2 cellular contexts compared by ENCODE assay signal in the genomic region with DNA sequence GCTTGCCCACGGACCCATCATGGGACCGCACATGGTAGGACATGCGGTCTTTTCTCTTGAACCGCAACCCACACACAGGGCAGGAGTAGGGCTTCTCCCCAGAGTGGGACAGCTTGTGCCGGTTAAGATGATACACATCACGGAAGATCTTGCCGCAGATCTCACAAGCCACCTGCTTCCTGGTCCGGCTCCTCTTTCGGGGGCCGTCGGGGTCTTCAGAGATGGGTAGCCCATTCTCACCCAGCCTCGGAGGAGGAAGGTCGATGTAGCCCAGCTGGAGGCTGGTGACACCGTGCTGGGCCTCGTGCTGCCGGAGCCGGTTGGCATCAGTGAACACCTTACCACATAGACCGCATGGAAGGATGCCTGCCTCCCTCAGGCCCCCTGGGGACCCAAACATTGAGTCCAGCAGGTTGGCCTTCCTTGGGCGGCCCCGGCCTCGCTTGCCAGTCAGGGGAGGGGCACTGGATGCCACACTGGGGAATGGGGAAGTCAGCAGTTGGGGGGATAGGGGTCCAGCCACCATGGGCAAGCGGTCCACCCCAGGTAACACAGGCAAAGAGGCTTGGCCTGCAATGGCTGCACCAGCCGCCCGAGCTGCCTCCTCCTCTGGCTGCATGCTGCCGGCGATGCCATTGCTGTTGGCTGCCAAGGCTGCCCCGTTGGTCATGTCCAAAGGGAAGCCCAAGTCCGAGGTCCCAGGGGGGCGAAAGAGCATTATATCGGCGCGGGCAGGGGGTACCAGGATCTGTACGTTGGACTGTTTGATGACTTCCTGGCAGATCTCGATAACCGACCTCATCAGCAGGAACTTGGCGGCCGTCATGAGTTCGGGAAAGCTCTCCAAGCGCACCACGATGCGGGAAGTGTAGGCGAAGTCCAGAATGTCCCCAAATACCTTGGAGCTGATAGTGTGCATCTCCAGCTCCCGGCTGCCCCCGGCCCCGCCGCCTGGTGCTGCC.
TF ChIP-seq lines count a peak whose summit lies in the region.

No MANE protein-coding gene starts in this region.

TF ChIP-seq in SK-N-SH treated with all-trans-retinoic acid at 6 μM for 48 hours, 23 proteins besides CTCF, POLR2A, EP300 and RAD21:
- TF ChIP-seq ISL1 (CRISPR knock-in tag; IDR thresholded peaks at IDR 0.05) (no peak), CSDC2 (CRISPR knock-in tag; IDR thresholded peaks at IDR 0.05) (no peak), ESRRG (CRISPR knock-in tag; IDR thresholded peaks at IDR 0.05) (no peak), BACH2 (CRISPR knock-in tag; IDR thresholded peaks at IDR 0.05; ENCODE audit: borderline replicate concordance) (no peak), RARB (CRISPR knock-in tag; IDR thresholded peaks at IDR 0.05) (no peak), ZNF8 (CRISPR knock-in tag; IDR thresholded peaks at IDR 0.05) (no peak)
- TF ChIP-seq, protein P1, sequence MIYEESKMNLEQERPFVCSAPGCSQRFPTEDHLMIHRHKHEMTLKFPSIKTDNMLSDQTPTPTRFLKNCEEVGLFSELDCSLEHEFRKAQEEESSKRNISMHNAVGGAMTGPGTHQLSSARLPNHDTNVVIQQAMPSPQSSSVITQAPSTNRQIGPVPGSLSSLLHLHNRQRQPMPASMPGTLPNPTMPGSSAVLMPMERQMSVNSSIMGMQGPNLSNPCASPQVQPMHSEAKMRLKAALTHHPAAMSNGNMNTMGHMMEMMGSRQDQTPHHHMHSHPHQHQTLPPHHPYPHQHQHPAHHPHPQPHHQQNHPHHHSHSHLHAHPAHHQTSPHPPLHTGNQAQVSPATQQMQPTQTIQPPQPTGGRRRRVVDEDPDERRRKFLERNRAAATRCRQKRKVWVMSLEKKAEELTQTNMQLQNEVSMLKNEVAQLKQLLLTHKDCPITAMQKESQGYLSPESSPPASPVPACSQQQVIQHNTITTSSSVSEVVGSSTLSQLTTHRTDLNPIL (CRISPR knock-in tag; IDR thresholded peaks at IDR 0.05; ENCODE audit: low read depth): no peak
TF ChIP-seq in SK-N-SH treated with all-trans-retinoic acid at 6 μM for 48 hours: peak in this region for 0.

TF ChIP-seq in HepG2, 621 proteins besides CTCF, POLR2A, EP300 and RAD21 (continues in another document):
- TF ChIP-seq HNRNPL (IDR thresholded peaks at IDR 0.05; ENCODE audit: low read depth, low read length) (peak; percentile 88), HOXA7 (CRISPR knock-in tag; IDR thresholded peaks at IDR 0.05) (no peak), GLI4 (CRISPR knock-in tag; IDR thresholded peaks at IDR 0.05; ENCODE audit: borderline replicate concordance) (peak; percentile 51; the same call in 1 of the 2 replicates), HOXA9 (CRISPR knock-in tag; IDR thresholded peaks at IDR 0.05; ENCODE audit: borderline replicate concordance) (no peak), MTA3 (CRISPR knock-in tag; IDR thresholded peaks at IDR 0.05) (no peak), RXRB (CRISPR knock-in tag; IDR thresholded peaks at IDR 0.05; ENCODE audit: borderline replicate concordance) (no peak), TBX2 (CRISPR knock-in tag; IDR thresholded peaks at IDR 0.05; ENCODE audit: borderline replicate concordance) (no peak), JUND (CRISPR knock-in tag; IDR thresholded peaks at IDR 0.05) (peak; percentile 38; the same call in 1 of the 2 replicates), PHF21A (CRISPR knock-in tag; IDR thresholded peaks at IDR 0.05) (no peak), ATAD3A (CRISPR knock-in tag; IDR thresholded peaks at IDR 0.05) (no peak), EEA1 (CRISPR knock-in tag; IDR thresholded peaks at IDR 0.05; ENCODE audit: borderline replicate concordance) (no peak), ZNF207 (IDR thresholded peaks at IDR 0.05; ENCODE audit: borderline replicate concordance) (no peak), ZSCAN22 (CRISPR knock-in tag; IDR thresholded peaks at IDR 0.05) (no peak), ZSCAN21 (CRISPR knock-in tag; IDR thresholded peaks at IDR 0.05; ENCODE audit: borderline replicate concordance) (peak; percentile 19; the same call in 1 of the 2 replicates), ZFP90 (CRISPR knock-in tag; IDR thresholded peaks at IDR 0.05; ENCODE audit: borderline replicate concordance) (peak; percentile 82), ZNF772 (CRISPR knock-in tag; IDR thresholded peaks at IDR 0.05) (no peak), PRPF4 (IDR thresholded peaks at IDR 0.05; ENCODE audit: low read depth, low read length, poor library complexity, severe bottlenecking) (peak; percentile 72), ZNF367 (CRISPR knock-in tag; IDR thresholded peaks at IDR 0.05; ENCODE audit: borderline replicate concordance) (no peak), HHEX (CRISPR knock-in tag; IDR thresholded peaks at IDR 0.05) (no peak), MTA1 (CRISPR knock-in tag; IDR thresholded peaks at IDR 0.05; ENCODE audit: borderline replicate concordance) (peak; percentile 18; the same call in 1 of the 2 replicates), HOXA3 (CRISPR knock-in tag; IDR thresholded peaks at IDR 0.05) (peak; percentile 7), AGO2 (optimal IDR thresholded peaks at IDR 0.05; ENCODE audit: low read depth, low read length) (peak; percentile 78)
- TF ChIP-seq, protein P2, sequence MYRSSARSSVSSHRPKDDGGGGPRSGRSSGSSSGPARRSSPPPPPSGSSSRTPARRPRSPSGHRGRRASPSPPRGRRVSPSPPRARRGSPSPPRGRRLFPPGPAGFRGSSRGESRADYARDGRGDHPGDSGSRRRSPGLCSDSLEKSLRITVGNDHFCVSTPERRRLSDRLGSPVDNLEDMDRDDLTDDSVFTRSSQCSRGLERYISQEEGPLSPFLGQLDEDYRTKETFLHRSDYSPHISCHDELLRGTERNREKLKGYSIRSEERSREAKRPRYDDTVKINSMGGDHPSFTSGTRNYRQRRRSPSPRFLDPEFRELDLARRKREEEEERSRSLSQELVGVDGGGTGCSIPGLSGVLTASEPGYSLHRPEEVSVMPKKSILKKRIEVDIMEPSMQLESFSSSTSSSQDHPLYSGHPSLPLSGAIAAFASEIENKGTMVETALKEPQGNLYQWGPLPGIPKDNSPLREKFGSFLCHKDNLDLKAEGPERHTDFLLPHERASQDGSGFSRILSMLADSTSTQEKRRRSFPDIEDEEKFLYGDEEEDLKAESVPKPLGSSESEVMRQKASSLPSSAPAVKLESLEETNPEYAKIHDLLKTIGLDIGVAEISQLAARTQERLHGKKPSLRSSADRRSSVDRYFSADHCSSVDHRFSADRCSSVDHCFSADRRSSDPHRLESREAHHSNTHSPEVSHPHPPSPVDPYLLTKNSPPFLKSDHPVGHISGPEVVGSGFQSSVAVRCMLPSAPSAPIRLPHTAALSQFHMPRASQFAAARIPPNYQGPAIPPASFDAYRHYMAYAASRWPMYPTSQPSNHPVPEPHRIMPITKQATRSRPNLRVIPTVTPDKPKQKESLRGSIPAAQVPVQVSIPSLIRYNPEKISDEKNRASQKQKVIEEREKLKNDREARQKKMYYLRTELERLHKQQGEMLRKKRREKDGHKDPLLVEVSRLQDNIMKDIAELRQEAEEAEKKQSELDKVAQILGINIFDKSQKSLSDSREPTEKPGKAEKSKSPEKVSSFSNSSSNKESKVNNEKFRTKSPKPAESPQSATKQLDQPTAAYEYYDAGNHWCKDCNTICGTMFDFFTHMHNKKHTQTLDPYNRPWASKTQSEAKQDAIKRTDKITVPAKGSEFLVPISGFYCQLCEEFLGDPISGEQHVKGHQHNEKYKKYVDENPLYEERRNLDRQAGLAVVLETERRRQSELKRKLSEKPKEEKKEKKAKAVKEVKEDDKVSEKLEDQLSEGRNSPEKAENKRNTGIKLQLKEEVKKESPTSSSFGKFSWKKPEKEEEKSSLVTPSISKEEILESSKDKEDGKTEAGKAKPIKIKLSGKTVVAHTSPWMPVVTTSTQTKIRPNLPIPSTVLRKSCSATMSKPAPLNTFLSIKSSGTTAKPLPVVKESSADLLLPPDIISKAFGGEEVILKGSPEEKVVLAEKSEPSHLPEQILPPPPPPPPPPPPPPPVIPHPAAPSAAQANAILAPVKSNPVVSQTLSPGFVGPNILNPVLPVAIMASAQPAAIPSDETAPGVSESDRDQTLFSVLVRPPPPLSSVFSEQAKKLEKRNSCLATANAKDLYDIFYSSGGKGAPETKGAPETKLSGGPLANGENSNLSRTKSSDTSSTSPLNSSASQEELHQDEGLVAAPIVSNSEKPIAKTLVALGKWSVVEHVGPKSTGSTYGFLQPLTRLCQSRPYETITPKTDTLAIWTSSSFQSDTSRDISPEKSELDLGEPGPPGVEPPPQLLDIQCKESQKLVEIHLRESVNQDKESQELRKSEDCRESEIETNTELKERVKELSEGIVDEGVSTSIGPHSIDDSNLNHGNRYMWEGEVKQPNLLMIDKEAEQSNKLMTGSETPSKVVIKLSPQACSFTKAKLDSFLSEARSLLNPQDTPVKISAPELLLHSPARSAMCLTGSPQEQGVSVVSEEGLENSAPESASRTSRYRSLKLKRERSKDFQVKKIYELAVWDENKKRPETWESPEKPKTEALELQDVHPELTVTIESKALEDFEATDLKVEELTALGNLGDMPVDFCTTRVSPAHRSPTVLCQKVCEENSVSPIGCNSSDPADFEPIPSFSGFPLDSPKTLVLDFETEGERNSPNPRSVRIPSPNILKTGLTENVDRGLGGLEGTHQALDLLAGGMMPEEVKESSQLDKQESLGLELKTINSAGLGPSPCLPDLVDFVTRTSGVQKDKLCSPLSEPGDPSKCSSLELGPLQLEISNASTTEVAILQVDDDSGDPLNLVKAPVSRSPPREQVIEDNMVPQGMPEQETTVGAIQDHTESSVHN (CRISPR knock-in tag; IDR thresholded peaks at IDR 0.05): 0 out of 2 replicates have a peak, but pooled peaks have one; percentile 40
- TF ChIP-seq, protein P3, sequence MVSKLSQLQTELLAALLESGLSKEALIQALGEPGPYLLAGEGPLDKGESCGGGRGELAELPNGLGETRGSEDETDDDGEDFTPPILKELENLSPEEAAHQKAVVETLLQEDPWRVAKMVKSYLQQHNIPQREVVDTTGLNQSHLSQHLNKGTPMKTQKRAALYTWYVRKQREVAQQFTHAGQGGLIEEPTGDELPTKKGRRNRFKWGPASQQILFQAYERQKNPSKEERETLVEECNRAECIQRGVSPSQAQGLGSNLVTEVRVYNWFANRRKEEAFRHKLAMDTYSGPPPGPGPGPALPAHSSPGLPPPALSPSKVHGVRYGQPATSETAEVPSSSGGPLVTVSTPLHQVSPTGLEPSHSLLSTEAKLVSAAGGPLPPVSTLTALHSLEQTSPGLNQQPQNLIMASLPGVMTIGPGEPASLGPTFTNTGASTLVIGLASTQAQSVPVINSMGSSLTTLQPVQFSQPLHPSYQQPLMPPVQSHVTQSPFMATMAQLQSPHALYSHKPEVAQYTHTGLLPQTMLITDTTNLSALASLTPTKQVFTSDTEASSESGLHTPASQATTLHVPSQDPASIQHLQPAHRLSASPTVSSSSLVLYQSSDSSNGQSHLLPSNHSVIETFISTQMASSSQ (IDR thresholded peaks at IDR 0.05; ENCODE audit: low read depth): no peak
- TF ChIP-seq, protein P3 (CRISPR knock-in tag; IDR thresholded peaks at IDR 0.05; ENCODE audit: borderline replicate concordance): no peak
- TF ChIP-seq, protein P4, sequence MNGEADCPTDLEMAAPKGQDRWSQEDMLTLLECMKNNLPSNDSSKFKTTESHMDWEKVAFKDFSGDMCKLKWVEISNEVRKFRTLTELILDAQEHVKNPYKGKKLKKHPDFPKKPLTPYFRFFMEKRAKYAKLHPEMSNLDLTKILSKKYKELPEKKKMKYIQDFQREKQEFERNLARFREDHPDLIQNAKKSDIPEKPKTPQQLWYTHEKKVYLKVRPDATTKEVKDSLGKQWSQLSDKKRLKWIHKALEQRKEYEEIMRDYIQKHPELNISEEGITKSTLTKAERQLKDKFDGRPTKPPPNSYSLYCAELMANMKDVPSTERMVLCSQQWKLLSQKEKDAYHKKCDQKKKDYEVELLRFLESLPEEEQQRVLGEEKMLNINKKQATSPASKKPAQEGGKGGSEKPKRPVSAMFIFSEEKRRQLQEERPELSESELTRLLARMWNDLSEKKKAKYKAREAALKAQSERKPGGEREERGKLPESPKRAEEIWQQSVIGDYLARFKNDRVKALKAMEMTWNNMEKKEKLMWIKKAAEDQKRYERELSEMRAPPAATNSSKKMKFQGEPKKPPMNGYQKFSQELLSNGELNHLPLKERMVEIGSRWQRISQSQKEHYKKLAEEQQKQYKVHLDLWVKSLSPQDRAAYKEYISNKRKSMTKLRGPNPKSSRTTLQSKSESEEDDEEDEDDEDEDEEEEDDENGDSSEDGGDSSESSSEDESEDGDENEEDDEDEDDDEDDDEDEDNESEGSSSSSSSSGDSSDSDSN (CRISPR knock-in tag; IDR thresholded peaks at IDR 0.05): 0 out of 2 replicates have a peak, but pooled peaks have one; percentile 2
- TF ChIP-seq, protein P5, sequence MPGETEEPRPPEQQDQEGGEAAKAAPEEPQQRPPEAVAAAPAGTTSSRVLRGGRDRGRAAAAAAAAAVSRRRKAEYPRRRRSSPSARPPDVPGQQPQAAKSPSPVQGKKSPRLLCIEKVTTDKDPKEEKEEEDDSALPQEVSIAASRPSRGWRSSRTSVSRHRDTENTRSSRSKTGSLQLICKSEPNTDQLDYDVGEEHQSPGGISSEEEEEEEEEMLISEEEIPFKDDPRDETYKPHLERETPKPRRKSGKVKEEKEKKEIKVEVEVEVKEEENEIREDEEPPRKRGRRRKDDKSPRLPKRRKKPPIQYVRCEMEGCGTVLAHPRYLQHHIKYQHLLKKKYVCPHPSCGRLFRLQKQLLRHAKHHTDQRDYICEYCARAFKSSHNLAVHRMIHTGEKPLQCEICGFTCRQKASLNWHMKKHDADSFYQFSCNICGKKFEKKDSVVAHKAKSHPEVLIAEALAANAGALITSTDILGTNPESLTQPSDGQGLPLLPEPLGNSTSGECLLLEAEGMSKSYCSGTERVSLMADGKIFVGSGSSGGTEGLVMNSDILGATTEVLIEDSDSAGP (CRISPR knock-in tag; IDR thresholded peaks at IDR 0.05; ENCODE audit: borderline replicate concordance): peak; percentile 34; the same call in 1 of the 2 replicates
- TF ChIP-seq, protein P6, sequence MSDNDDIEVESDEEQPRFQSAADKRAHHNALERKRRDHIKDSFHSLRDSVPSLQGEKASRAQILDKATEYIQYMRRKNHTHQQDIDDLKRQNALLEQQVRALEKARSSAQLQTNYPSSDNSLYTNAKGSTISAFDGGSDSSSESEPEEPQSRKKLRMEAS (IDR thresholded peaks at IDR 0.05): no peak
